Comparison of ENCODE assay signal across 19 cellular contexts in the genomic region with DNA sequence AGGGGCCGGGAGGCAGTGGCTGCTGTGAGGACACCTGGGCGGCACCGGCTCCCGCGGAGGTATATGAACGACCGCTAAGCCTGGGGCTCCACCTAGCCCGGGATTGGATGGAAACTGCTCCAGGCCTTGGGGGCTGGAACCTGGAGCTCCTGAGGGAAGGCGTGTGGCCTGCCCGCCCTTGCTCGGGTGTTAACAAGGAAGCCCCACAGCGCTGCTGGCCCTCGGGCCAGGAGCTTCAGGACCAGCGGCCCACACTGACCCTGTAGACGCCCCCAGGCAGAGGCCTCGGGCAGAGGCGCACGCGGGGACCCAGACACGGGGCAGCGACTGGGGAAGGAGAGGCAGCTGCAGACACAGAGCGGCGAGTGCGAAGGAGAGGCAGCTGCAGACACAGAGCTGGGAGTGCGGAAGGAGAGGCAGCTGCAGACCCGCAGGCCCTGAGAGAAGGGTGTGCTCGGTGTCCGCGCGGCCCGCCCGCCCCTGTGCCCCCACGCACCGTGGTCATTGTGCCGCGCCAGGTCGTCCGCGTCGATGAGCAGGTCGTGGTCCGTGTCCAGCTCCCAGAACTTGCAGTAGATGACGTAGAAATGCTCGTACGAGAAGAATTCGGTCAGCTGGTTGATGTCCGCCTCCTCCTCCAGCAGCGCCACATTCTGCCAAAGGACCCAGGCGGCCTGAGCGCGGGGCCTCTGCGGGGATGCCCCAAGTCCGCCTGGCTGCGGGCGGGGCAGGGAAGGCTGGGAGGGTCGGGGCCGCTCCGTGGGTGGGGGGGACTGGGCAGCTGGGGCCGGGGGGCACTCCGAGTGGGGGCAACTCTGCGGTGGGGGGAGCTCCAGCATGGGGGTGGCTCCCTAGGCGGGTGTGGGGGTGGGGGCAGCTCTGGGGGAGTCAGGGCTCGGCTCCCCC. TPM values are rescaled to one million over a fixed set of nuclear protein-coding genes. Genes with fewer than 3 reads are reported as not detected.
A peak's percentile ranks its signal among the peaks of the same experiment; 100 is the strongest.
DNase-seq lines count a peak whose midpoint lies in the region; ATAC-seq, FAIRE-seq and TF ChIP-seq lines count a peak whose summit lies in the region.
"Had no signal": no experiment of that assay in that cellular context is flagged by ENCODE, and none has a peak within 500 bp of the region (broad histone marks: within the 10 kb centered on the region; RNA-seq: fewer than 3 reads in every experiment).

No MANE protein-coding gene starts in this region.

- no TSS peak for BruUV-seq in HepG2 (replicated peaks; lab: Mats Ljungman, UMichigan)

- peak in 2 of 3 donors; percentile 15 to 39 for DNase-seq in right lobe of liver
- DNase-seq in HepG2 (ENCODE audit: low spot score) = no peak
- DNase-seq in left ventricle myocardium superior = peak; percentile 26
- DNase-seq in neuronal stem cell (ENCODE audit: low spot score) = no peak
- peak; percentile 25 to 65 for DNase-seq in aorta
- no peak for DNase-seq in HUDEP-2 (lab: John Stamatoyannopoulos, UW; ENCODE audit: unreplicated experiment in 76 of 76)
- DNase-seq in cerebellum (ENCODE audit: low spot score) = no peak
- DNase-seq in T-helper 2 cell = no peak
- DNase-seq: C1 segment of cervical spinal cord, DMS79 treated with DMSO at 0.1 percent for 48 hours, KG1, NCI-H1436 treated with DMSO at 0.1 percent for 48 hours, NCI-H2029 treated with DMSO at 0.1 percent for 48 hours, NCI-H510A treated with DMSO at 0.1 percent for 48 hours, NCI-H82 had no signal

- H3K18ac ChIP-seq in neuronal stem cell (ENCODE audit: low read length) = no peak overlapping the region

- no peaks in the 10 kb centered on the region for H4K20me1 ChIP-seq in HepG2 (ENCODE audit: insufficient read depth, low read length)

- H3K9ac ChIP-seq in HepG2 (ENCODE audit: insufficient read depth, low read depth, low read length) (no peak overlapping the region), neuronal stem cell (ENCODE audit: low read depth, low read length, poor library complexity) (no peak overlapping the region)

- intact Hi-C loops in right lobe of liver (cut with DNase I) = no loop called here
- intact Hi-C loops in HepG2 (cut with micrococcal nuclease; ENCODE audit: unreplicated experiment) = no loop called here
- intact Hi-C loops in left ventricle myocardium superior (cut with micrococcal nuclease) = no loop called here
- intact Hi-C loops in aorta (cut with DNase I) = no loop called here

- no peak overlapping the region for H2BK5ac ChIP-seq in neuronal stem cell (ENCODE audit: low read length)

- H3K79me1 ChIP-seq in neuronal stem cell (ENCODE audit: low read depth, low read length) = peaks cover 9% of the 10 kb centered on the region

- no peak overlapping the region for H2BK12ac ChIP-seq in neuronal stem cell (ENCODE audit: low read length)

- FAIRE-seq in HepG2 (lab: Jason Lieb, UNC) = no peak
- FAIRE-seq: A549, G401.6, GM12878 had no signal

- ATAC-seq in right lobe of liver (no peak), HepG2 (no peak), left ventricle myocardium superior (no peak), aorta (ENCODE audit: low FRiP score) (no peak)
- ATAC-seq: A549, GM12878 had no signal

- H3K4me1 ChIP-seq in right lobe of liver = no peaks in the 10 kb centered on the region
- 0 out of 2 replicates have a peak, but pooled peaks cover 5% of the 10 kb centered on the region for H3K4me1 ChIP-seq in HepG2 (ENCODE audit: insufficient read depth, low read length)
- peaks cover 0 to 5% of the 10 kb centered on the region in 2 donors for H3K4me1 ChIP-seq in neuronal stem cell (ENCODE audit: control insufficient read depth in 2 of 2, insufficient read depth in 1 of 2, low read depth in 1 of 2, low read length in 2 of 2)
- no peaks in the 10 kb centered on the region for H3K4me1 ChIP-seq in aorta (ENCODE audit: control insufficient read depth in 1 of 2, insufficient read depth in 2 of 2, low read length in 2 of 2)
- H3K4me1 ChIP-seq: A549 had no signal

- CTCF ChIA-PET in HepG2 (lab: Yijun Ruan, JAX; ENCODE audit: low intra/inter-chr PET ratio, low total read pairs) = no interaction called here

- no peak for TF ChIP-seq EP300 in HepG2 (IDR thresholded peaks at IDR 0.05; ENCODE audit: low read depth in 2 of 2, low read length in 2 of 2)
- no peak for TF ChIP-seq EP300 in HepG2 (CRISPR knock-in tag; IDR thresholded peaks at IDR 0.05; ENCODE audit: borderline replicate concordance)

- H3K27me3 ChIP-seq in right lobe of liver = no peaks in the 10 kb centered on the region
- no peaks in the 10 kb centered on the region for H3K27me3 ChIP-seq in HepG2 (ENCODE audit: control insufficient read depth in 1 of 2, insufficient read depth in 2 of 2, low read length in 2 of 2)
- no peaks in the 10 kb centered on the region for H3K27me3 ChIP-seq in neuronal stem cell (ENCODE audit: control insufficient read depth in 3 of 3, insufficient read depth in 3 of 3, low read depth in 1 of 3, low read length in 3 of 3)
- no peaks in the 10 kb centered on the region for H3K27me3 ChIP-seq in aorta (ENCODE audit: control insufficient read depth in 1 of 2, insufficient read depth in 2 of 2, low read length in 1 of 2)

- TF ChIP-seq POLR2A in right lobe of liver (IDR thresholded peaks at IDR 0.05) (no peak), HepG2 (IDR thresholded peaks at IDR 0.05; ENCODE audit: insufficient read depth in 1 of 2, low read depth in 2 of 2, low read length in 2 of 2) (no peak)

- H2AFZ ChIP-seq in HepG2 (ENCODE audit: low read length) (no peak overlapping the region), neuronal stem cell (ENCODE audit: low read length) (no peak overlapping the region)
- H2AFZ ChIP-seq: GM23338 had no signal

- no peak overlapping the region for H3K4ac ChIP-seq in neuronal stem cell (ENCODE audit: low read length)

- TF ChIP-seq CTCF in right lobe of liver (IDR thresholded peaks at IDR 0.05) (no peak), HepG2 (CRISPR knock-in tag; IDR thresholded peaks at IDR 0.05) (no peak)

- no peak overlapping the region for H4K8ac ChIP-seq in neuronal stem cell (ENCODE audit: low read depth, low read length)

- POLR2A ChIA-PET in HepG2 (lab: Yijun Ruan, JAX) = no interaction called here

- no peak overlapping the region for H2AK5ac ChIP-seq in neuronal stem cell (ENCODE audit: low read depth, low read length)

- H3K79me2 ChIP-seq in HepG2 (ENCODE audit: insufficient read depth, low read length) = no peaks in the 10 kb centered on the region

- H2BK15ac ChIP-seq in neuronal stem cell (ENCODE audit: low read length) = no peak overlapping the region

- no peak overlapping the region for H3K4me3 ChIP-seq in right lobe of liver
- H3K4me3 ChIP-seq in HepG2 (replicated peaks in 1 of 3; ENCODE audit: insufficient read depth in 1 of 3, low read depth in 2 of 3, low read length in 3 of 3) = no peak overlapping the region
- H3K4me3 ChIP-seq in neuronal stem cell (ENCODE audit: low read length in 2 of 2) = no peak overlapping the region
- H3K4me3 ChIP-seq in aorta (ENCODE audit: low read length in 2 of 2) = no peak overlapping the region
- H3K4me3 ChIP-seq: A549, GM12878, GM23338 had no signal

- 92% methylated on average over 19 of the region's 63 CpGs for WGBS in right lobe of liver (ENCODE audit: insufficient coverage, low coverage, low lambda C conversion rate, missing lambda C conversion rate)
- WGBS in HepG2 (ENCODE audit: low lambda C conversion rate) = 93% methylated on average over 46 of the region's 63 CpGs
- no CpG with 5 or more reads among the region's 63 CpGs for WGBS in neuronal stem cell (ENCODE audit: extremely low coverage in 2 of 2, insufficient read length in 2 of 2, insufficient replicate concordance in 1 of 2), 2 donors
- 95 to 96% methylated on average over 55 to 63 of the region's 63 CpGs for WGBS in aorta, 2 donors

- H3K23ac ChIP-seq in neuronal stem cell (ENCODE audit: low read depth, low read length, poor library complexity) = peak overlapping the region; percentile 43

- H3K14ac ChIP-seq in neuronal stem cell (ENCODE audit: low read length) = no peak overlapping the region

- H4K91ac ChIP-seq in neuronal stem cell (ENCODE audit: low read depth, low read length, poor library complexity) = no peak overlapping the region

- H2BK120ac ChIP-seq in neuronal stem cell (ENCODE audit: low read depth, low read length) = no peak overlapping the region

- in situ Hi-C loops in HepG2 (cut with HindIII; ENCODE audit: extremely low pct_ligation_motif_present, low pct_unique_long_range_greater_than_20kb) = no loop called here

- H3K27ac ChIP-seq in right lobe of liver (no peak overlapping the region), HepG2 (ENCODE audit: extremely low read length, insufficient read depth, low read length) (no peak overlapping the region), neuronal stem cell (replicated peaks; ENCODE audit: low read length) (no peak overlapping the region), aorta (ENCODE audit: low read depth in 1 of 2, low read length in 2 of 2) (no peak overlapping the region)
- H3K27ac ChIP-seq: A549 had no signal

- H3K36me3 ChIP-seq in right lobe of liver (no peaks in the 10 kb centered on the region), HepG2 (replicated peaks in 1 of 2; ENCODE audit: control insufficient read depth in 1 of 2, insufficient read depth in 2 of 2, low read length in 2 of 2) (peaks cover 0 to 7% of the 10 kb centered on the region in 2 experiments; a peak in 2 of 5 replicates), neuronal stem cell (replicated peaks in 1 of 2; ENCODE audit: control insufficient read depth in 2 of 2, insufficient read depth in 2 of 2, low read length in 2 of 2) (peaks cover 14 to 50% of the 10 kb centered on the region in 2 donors), aorta (ENCODE audit: control insufficient read depth in 1 of 2, insufficient read depth in 2 of 2, low read length in 1 of 2) (no peaks in the 10 kb centered on the region)

- H3K9me3 ChIP-seq in right lobe of liver (no peaks in the 10 kb centered on the region), HepG2 (ENCODE audit: low read length) (no peaks in the 10 kb centered on the region), neuronal stem cell (replicated peaks in 1 of 2; ENCODE audit: control insufficient read depth in 2 of 2, insufficient read depth in 1 of 2, low read depth in 1 of 2, low read length in 2 of 2) (peaks cover 9 to 24% of the 10 kb centered on the region in 2 donors), aorta (ENCODE audit: control insufficient read depth, low read length) (no peaks in the 10 kb centered on the region)
- H3K9me3 ChIP-seq: A549 had no signal

- no peak for TF ChIP-seq RAD21 in HepG2 (CRISPR knock-in tag; IDR thresholded peaks at IDR 0.05)

- H3K4me2 ChIP-seq in HepG2 (ENCODE audit: low read depth, low read length) = no peak overlapping the region
- no peak overlapping the region for H3K4me2 ChIP-seq in neuronal stem cell (ENCODE audit: insufficient read depth, low read length, poor library complexity, severe bottlenecking)
- H3K4me2 ChIP-seq: A549, GM23338 had no signal

RNA-seq across cellular contexts. Expression of gene GTPBP6, which starts 26.7 kb away (rescaled TPM):
- total RNA-seq in right lobe of liver (10 to 100 TPM; 20.9 to 32.8 (median 23.2) TPM), HepG2 (2016; rRNA removed; fragmentation: Illumina TruSeq; extraction: Trizol) (35.6 and 39.6 TPM in 2 replicates), left ventricle myocardium superior (51.9 TPM), aorta (10 to 100 TPM; 34.7 to 44.7 TPM), cerebellum (11.6 TPM)
- total RNA-seq in HepG2 (2016; cell fraction: cytosol; rRNA removed; fragmentation: Illumina TruSeq; extraction: Trizol; ENCODE audit: low read depth) = 33.9 and 34.6 TPM in 2 replicates
- 32.3 and 41.0 TPM in 2 replicates for total RNA-seq in HepG2 (2016; cell fraction: insoluble cytoplasmic fraction; rRNA removed; fragmentation: Illumina TruSeq; extraction: Trizol)
- total RNA-seq in HepG2 (2016; cell fraction: membrane; rRNA removed; fragmentation: Illumina TruSeq; extraction: Trizol) = 50.6 and 52.4 TPM in 2 replicates
- 17.0 and 20.4 TPM in 2 replicates for total RNA-seq in HepG2 (2016; cell fraction: nucleus; rRNA removed; fragmentation: Illumina TruSeq; extraction: Trizol)
- polyA plus RNA-seq in HepG2 (2011; rRNA removed) (20.2 and 22.1 TPM in 2 replicates), aorta (10 to 100 TPM; 38.8 to 62.6 TPM)
- 18.4 and 31.3 TPM in 2 replicates for polyA plus RNA-seq in HepG2 (2011; cell fraction: cytosol; rRNA removed)
- polyA plus RNA-seq in HepG2 (2011; cell fraction: nucleus; rRNA removed) = 29.4 and 36.8 TPM in 2 replicates
- polyA plus RNA-seq in HepG2 (2012) = 16.6 and 18.3 TPM in 2 replicates
- 46.6 and 50.3 TPM in 2 replicates for polyA plus RNA-seq in HepG2 (2016; cell fraction: cytosol; fragmentation: Illumina TruSeq; extraction: Trizol; ENCODE audit: low read depth)
- 38.1 and 42.7 TPM in 2 replicates for polyA plus RNA-seq in HepG2 (2016; cell fraction: insoluble cytoplasmic fraction; fragmentation: Illumina TruSeq; extraction: Trizol; ENCODE audit: low read depth)
- 50.6 and 54.4 TPM in 2 replicates for polyA plus RNA-seq in HepG2 (2016; cell fraction: membrane; fragmentation: Illumina TruSeq; extraction: Trizol; ENCODE audit: low read depth)
- polyA plus RNA-seq in HepG2 (2016; cell fraction: nucleus; fragmentation: Illumina TruSeq; extraction: Trizol; ENCODE audit: insufficient read depth, low read depth) = 41.5 and 48.9 TPM in 2 replicates
- 14.7 and 27.7 TPM in 2 replicates for polyA minus RNA-seq in HepG2 (2011; rRNA and poly(A)+ RNA removed; ENCODE audit: low replicate concordance)
- 10.6 and 14.2 TPM in 2 replicates for polyA minus RNA-seq in HepG2 (2011; cell fraction: cytosol; rRNA and poly(A)+ RNA removed)
- 4.7 and 7.2 TPM in 2 replicates for polyA minus RNA-seq in HepG2 (2011; cell fraction: nucleus; rRNA and poly(A)+ RNA removed)
- 42.2 TPM for polyA plus RNA-seq in neuronal stem cell (2013, experiment 1 of 2)
- 42.0 TPM for polyA plus RNA-seq in neuronal stem cell (2013, experiment 2 of 2)

RNA-seq across cellular contexts. Expression of gene PPP2R3B, which starts 41.4 kb away (rescaled TPM):
- total RNA-seq in right lobe of liver (1 to 10 TPM; 4.2 to 6.3 (median 5.3) TPM), HepG2 (2016; rRNA removed; fragmentation: Illumina TruSeq; extraction: Trizol) (10.2 and 17.0 TPM in 2 replicates), left ventricle myocardium superior (194 TPM), aorta (10 to 100 TPM in 1 of 2 donors, 1 to 10 TPM in 1; 7.8 to 19.1 TPM), cerebellum (13.6 TPM)
- total RNA-seq in HepG2 (2016; cell fraction: cytosol; rRNA removed; fragmentation: Illumina TruSeq; extraction: Trizol; ENCODE audit: low read depth) = 40.0 and 45.6 TPM in 2 replicates
- 9.9 and 18.2 TPM in 2 replicates for total RNA-seq in HepG2 (2016; cell fraction: insoluble cytoplasmic fraction; rRNA removed; fragmentation: Illumina TruSeq; extraction: Trizol)
- total RNA-seq in HepG2 (2016; cell fraction: membrane; rRNA removed; fragmentation: Illumina TruSeq; extraction: Trizol) = 24.0 and 29.4 TPM in 2 replicates
- total RNA-seq in HepG2 (2016; cell fraction: nucleus; rRNA removed; fragmentation: Illumina TruSeq; extraction: Trizol) = 16.8 and 20.3 TPM in 2 replicates
- polyA plus RNA-seq in HepG2 (2011; rRNA removed) (21.4 and 26.0 TPM in 2 replicates), aorta (10 to 100 TPM in 1 of 2 donors, 1 to 10 TPM in 1; 3.1 to 41.8 TPM)
- 12.7 and 19.9 TPM in 2 replicates for polyA plus RNA-seq in HepG2 (2011; cell fraction: cytosol; rRNA removed)
- 123 and 149 TPM in 2 replicates for polyA plus RNA-seq in HepG2 (2011; cell fraction: nucleus; rRNA removed)
- 9.5 and 14.7 TPM in 2 replicates for polyA plus RNA-seq in HepG2 (2012)
- polyA plus RNA-seq in HepG2 (2016; cell fraction: cytosol; fragmentation: Illumina TruSeq; extraction: Trizol; ENCODE audit: low read depth) = 4.1 and 5.7 TPM in 2 replicates
- polyA plus RNA-seq in HepG2 (2016; cell fraction: insoluble cytoplasmic fraction; fragmentation: Illumina TruSeq; extraction: Trizol; ENCODE audit: low read depth) = 11.5 and 12.7 TPM in 2 replicates
- 7.1 and 8.7 TPM in 2 replicates for polyA plus RNA-seq in HepG2 (2016; cell fraction: membrane; fragmentation: Illumina TruSeq; extraction: Trizol; ENCODE audit: low read depth)
- polyA plus RNA-seq in HepG2 (2016; cell fraction: nucleus; fragmentation: Illumina TruSeq; extraction: Trizol; ENCODE audit: insufficient read depth, low read depth) = 43.6 and 49.3 TPM in 2 replicates
- polyA minus RNA-seq in HepG2 (2011; rRNA and poly(A)+ RNA removed; ENCODE audit: low replicate concordance) = 25.0 and 39.8 TPM in 2 replicates
- 13.1 and 17.1 TPM in 2 replicates for polyA minus RNA-seq in HepG2 (2011; cell fraction: cytosol; rRNA and poly(A)+ RNA removed)
- polyA minus RNA-seq in HepG2 (2011; cell fraction: nucleus; rRNA and poly(A)+ RNA removed) = 23.4 and 29.1 TPM in 2 replicates
- 57.0 TPM for polyA plus RNA-seq in neuronal stem cell (2013, experiment 1 of 2)
- polyA plus RNA-seq in neuronal stem cell (2013, experiment 2 of 2) = 53.8 TPM

Comparison
In these comparisons a context has a peak if more than half of its experiments do, and no peak if none do; other contexts are left out.
1. DNase-seq: peak in right lobe of liver (2 of 3), left ventricle myocardium superior (single experiment) and aorta (2 of 2); none in HepG2 (single experiment), neuronal stem cell (single experiment), HUDEP-2 (0 of 76), cerebellum (single experiment) and T-helper 2 cell (0 of 5).